8 cellular contexts compared by ENCODE assay signal in genomic region chr1:147072371-147073061, GRCh38.
A peak's percentile ranks its signal among the peaks of the same experiment; 100 is the strongest.
DNase-seq lines count a peak whose midpoint lies in the region; ATAC-seq and TF ChIP-seq lines count a peak whose summit lies in the region.

No MANE protein-coding gene starts in this region.

- TF ChIP-seq POLR2A in ovary (IDR thresholded peaks at IDR 0.05) = no peak

- H3K36me3 ChIP-seq in ovary = no peaks in the 10 kb centered on the region

- H3K9me3 ChIP-seq in ovary = no peaks in the 10 kb centered on the region

- TF ChIP-seq CTCF in WI38 (IDR thresholded peaks at IDR 0.05; ENCODE audit: low read depth, low read length) (no peak), foreskin keratinocyte (conservative IDR thresholded peaks at IDR 0.05) (no peak), ovary (IDR thresholded peaks at IDR 0.05) (no peak)

- ATAC-seq in foreskin keratinocyte (peak; percentile 77), HG02571 (IDR thresholded peaks at IDR 0.05; ENCODE audit: unreplicated experiment) (no peak)

- WGBS in ovary, 3 donors = 4 to 6% (median 5%) methylated on average over 40 of the region's 40 CpGs

- DNase-seq in ELF-1 (ENCODE audit: low read depth, low spot score) (peak; percentile 50), foreskin keratinocyte (peak; percentile 11 to 40), posterior vena cava (ENCODE audit: low spot score) (peak; percentile 65), D341Med (ENCODE audit: low spot score) (no peak), NCI-H345 (lab: John Stamatoyannopoulos, UW) (no peak), ovary (no peak)

- no peak overlapping the region for H3K27ac ChIP-seq in foreskin keratinocyte
- H3K27ac ChIP-seq in ovary = no peak overlapping the region

- intact Hi-C loops in posterior vena cava (cut with DNase I) = no loop called here
- intact Hi-C loops in ovary (cut with DNase I) = no loop called here

- H3K4me3 ChIP-seq in WI38 (ENCODE audit: low read depth, low read length) (peak overlapping the region; percentile 32; the same call in 1 of the 2 replicates), ovary (no peak overlapping the region)

- H3K4me1 ChIP-seq in foreskin keratinocyte (no peaks in the 10 kb centered on the region), ovary (ENCODE audit: insufficient read depth) (peaks cover 4% of the 10 kb centered on the region)

- H3K27me3 ChIP-seq in foreskin keratinocyte = peaks cover 66% of the 10 kb centered on the region
- H3K27me3 ChIP-seq in ovary = no peaks in the 10 kb centered on the region

- TF ChIP-seq EP300 in ovary (IDR thresholded peaks at IDR 0.05) = no peak

Comparison
In these comparisons a context has a peak if more than half of its experiments do, and no peak if none do; other contexts are left out.
1. DNase-seq: peak in ELF-1 (single experiment), foreskin keratinocyte (2 of 2) and posterior vena cava (single experiment); none in D341Med (single experiment), NCI-H345 (single experiment) and ovary (0 of 5).